In genomic region chr2:176002684-176003225, GRCh38 we compare ENCODE assay signal across 8 cellular contexts. TPM values are rescaled to one million over a fixed set of nuclear protein-coding genes. Genes with fewer than 3 reads are reported as not detected.
A peak's percentile ranks its signal among the peaks of the same experiment; 100 is the strongest.
DNase-seq lines count a peak whose midpoint lies in the region; ATAC-seq, FAIRE-seq and TF ChIP-seq lines count a peak whose summit lies in the region.

No MANE protein-coding gene starts in this region.

- H3K36me3 ChIP-seq in GM23248 (ENCODE audit: low read depth) (no peaks in the 10 kb centered on the region), bronchial epithelial cell (ENCODE audit: control insufficient read depth, insufficient read depth, low read length) (no peaks in the 10 kb centered on the region)

- no peak for FAIRE-seq in bronchial epithelial cell (lab: Jason Lieb, UNC)

- CTCF ChIA-PET in Calu3 (lab: Charles Lee): no interaction called here

- intact Hi-C loops in Calu3 (cut with micrococcal nuclease; ENCODE audit: unreplicated experiment): loop anchor here (5.0 kb wide), 2 partner anchors 35 to 95 kb away; partner anchors contain the start of gene HOXD12

- H3K4me2 ChIP-seq in GM23248 (ENCODE audit: unreplicated experiment): peak overlapping the region; percentile 99

- no peaks in the 10 kb centered on the region for H3K9me3 Mint-ChIP-seq in Calu3 (ENCODE audit: low read depth, unreplicated experiment)

- no peaks in the 10 kb centered on the region for H3K9me3 ChIP-seq in GM23248 (ENCODE audit: low read depth)

- TF ChIP-seq CTCF in Calu3 (IDR thresholded peaks at IDR 0.05; ENCODE audit: unreplicated experiment) (no peak), bronchial epithelial cell (IDR thresholded peaks at IDR 0.05; ENCODE audit: insufficient read depth, low read length, severe bottlenecking) (no peak)

- no peaks in the 10 kb centered on the region for H3K27me3 ChIP-seq in GM23248 (replicated peaks; ENCODE audit: insufficient read depth)
- H3K27me3 ChIP-seq in bronchial epithelial cell (ENCODE audit: control insufficient read depth, insufficient read depth, low read length): no peaks in the 10 kb centered on the region

- H3K4me3 ChIP-seq in GM23248: peak overlapping the region; percentile 93
- H3K4me3 ChIP-seq in bronchial epithelial cell (ENCODE audit: low read depth, low read length): peak overlapping the region; percentile 67

- TSS peak; percentile 51 for BruUV-seq in Calu3 (replicated peaks; lab: Mats Ljungman, UMichigan)

- H3K27me3 Mint-ChIP-seq in Calu3 (ENCODE audit: unreplicated experiment): no peaks in the 10 kb centered on the region

- DNase-seq in Calu3 (peak; percentile 11), GM23248 (peak; percentile 51), NCI-H526 (lab: John Stamatoyannopoulos, UW) (peak; percentile 11 to 58), bronchial epithelial cell (ENCODE audit: low read depth) (peak; percentile 55), kidney tubule cell (ENCODE audit: low spot score) (peak; percentile 48), substantia nigra (lab: John Stamatoyannopoulos, UW) (peak in 22 of 49 donors; percentile 15 to 67 (median 44)), NCI-H1048 (lab: John Stamatoyannopoulos, UW) (no peak)

- H3K9ac ChIP-seq in GM23248: peak overlapping the region; percentile 83

- in situ Hi-C loops in GM23248 (cut with MboI): no loop called here

- peak overlapping the region; percentile 93 for H3K4me3 Mint-ChIP-seq in Calu3 (ENCODE audit: low read depth, unreplicated experiment)

- 0 out of 2 replicates have a peak, but pooled peaks cover 11% of the 10 kb centered on the region for H3F3A ChIP-seq in GM23248 (ENCODE audit: insufficient read depth)

- no peaks in the 10 kb centered on the region for H4K20me1 ChIP-seq in GM23248 (ENCODE audit: insufficient read depth)

- peak overlapping the region; percentile 76 for H3K27ac Mint-ChIP-seq in Calu3 (ENCODE audit: unreplicated experiment)

- WGBS in GM23248 (ENCODE audit: low coverage in 1 of 2, low lambda C conversion rate in 2 of 2, missing lambda C conversion rate in 2 of 2), 2 experiments: 13 to 14% methylated on average over 14 of the region's 14 CpGs

- peak overlapping the region; percentile 100 for H2AFZ ChIP-seq in GM23248

- peaks cover 19% of the 10 kb centered on the region for H3K36me3 Mint-ChIP-seq in Calu3 (ENCODE audit: insufficient read depth, unreplicated experiment)

- ATAC-seq in HG02759 (IDR thresholded peaks at IDR 0.05; ENCODE audit: unreplicated experiment): no peak

- peak overlapping the region; percentile 84 for H3K27ac ChIP-seq in GM23248
- H3K27ac ChIP-seq in substantia nigra (ENCODE audit: low read depth, low read length, poor library complexity, severe bottlenecking): peak overlapping the region; percentile 85

- peaks cover 18% of the 10 kb centered on the region; the same call in 1 of the 2 replicates for H3K4me1 ChIP-seq in GM23248 (ENCODE audit: insufficient read depth)

- no peaks in the 10 kb centered on the region for H3K9me2 ChIP-seq in GM23248 (ENCODE audit: insufficient read depth)

- H3K4me1 Mint-ChIP-seq in Calu3 (ENCODE audit: low read depth, unreplicated experiment): peaks cover 30% of the 10 kb centered on the region

- H3K79me2 ChIP-seq in GM23248 (ENCODE audit: insufficient read depth): peaks cover 36% of the 10 kb centered on the region

RNA-seq across cellular contexts. Expression of gene LNPK, which starts 0.7 kb away (rescaled TPM):
- 24.6 and 31.1 TPM in 2 replicates for total RNA-seq in Calu3 (2022)
- total RNA-seq in GM23248 (2014; rRNA removed; shearing (Covaris generic)): 68.3 and 73.1 TPM in 2 replicates
- polyA plus RNA-seq in GM23248 (2016; fragmentation: Nextera tagmentation; extraction: Ambion mirVana): 66.1 and 67.1 TPM in 2 replicates
- 16.6 and 20.0 TPM in 2 replicates for total RNA-seq in bronchial epithelial cell
